ENCODE assay signal across 14 cellular contexts in genomic region chr17:57530026-57530425, GRCh38.
DNase-seq lines count a peak whose midpoint lies in the region; ATAC-seq and TF ChIP-seq lines count a peak whose summit lies in the region.
"Had no signal": no experiment of that assay in that cellular context is flagged by ENCODE, and none has a peak within 500 bp of the region (broad histone marks: within the 10 kb centered on the region; RNA-seq: fewer than 3 reads in every experiment).

No MANE protein-coding gene starts in this region.

- no peaks in the 10 kb centered on the region for H3K9me3 Mint-ChIP-seq in stimulated activated naive CD8-positive, alpha-beta T cell treated with anti-CD3 and anti-CD28 coated beads, Interleukin-15, amount 100 ng/mL, for 72 hours
- H3K9me3 Mint-ChIP-seq in type B pancreatic cell = no peaks in the 10 kb centered on the region
- H3K9me3 Mint-ChIP-seq in activated naive CD8-positive, alpha-beta T cell treated with anti-CD3 and anti-CD28 coated beads, Interleukin-2, amount 50 U/mL, for 24 hours = no peaks in the 10 kb centered on the region
- H3K9me3 Mint-ChIP-seq: activated B cell treated with CpG ODN at 0.5 μM for 24 hours had no signal

- H3K4me3 Mint-ChIP-seq in stimulated activated naive CD8-positive, alpha-beta T cell treated with anti-CD3 and anti-CD28 coated beads, Interleukin-15, amount 100 ng/mL, for 72 hours = no peak overlapping the region
- no peak overlapping the region for H3K4me3 Mint-ChIP-seq in T-helper 17 cell
- no peak overlapping the region for H3K4me3 Mint-ChIP-seq in type B pancreatic cell
- no peak overlapping the region for H3K4me3 Mint-ChIP-seq in activated naive CD8-positive, alpha-beta T cell treated with anti-CD3 and anti-CD28 coated beads, Interleukin-2, amount 50 U/mL, for 24 hours
- H3K4me3 Mint-ChIP-seq: activated B cell treated with CpG ODN at 0.5 μM for 24 hours had no signal

- H3K27me3 Mint-ChIP-seq in stimulated activated naive CD8-positive, alpha-beta T cell treated with anti-CD3 and anti-CD28 coated beads, Interleukin-15, amount 100 ng/mL, for 72 hours = no peaks in the 10 kb centered on the region
- H3K27me3 Mint-ChIP-seq in T-helper 17 cell (no peaks in the 10 kb centered on the region), type B pancreatic cell (no peaks in the 10 kb centered on the region)
- no peaks in the 10 kb centered on the region for H3K27me3 Mint-ChIP-seq in activated naive CD8-positive, alpha-beta T cell treated with anti-CD3 and anti-CD28 coated beads, Interleukin-2, amount 50 U/mL, for 24 hours
- H3K27me3 Mint-ChIP-seq: activated B cell treated with CpG ODN at 0.5 μM for 24 hours had no signal

- H3K27ac Mint-ChIP-seq in stimulated activated naive CD8-positive, alpha-beta T cell treated with anti-CD3 and anti-CD28 coated beads, Interleukin-15, amount 100 ng/mL, for 72 hours = peak overlapping the region; percentile 38 to 64
- peak overlapping the region; percentile 56 for H3K27ac Mint-ChIP-seq in T-helper 17 cell
- H3K27ac Mint-ChIP-seq in type B pancreatic cell = peak overlapping the region; percentile 66
- H3K27ac Mint-ChIP-seq in activated naive CD8-positive, alpha-beta T cell treated with anti-CD3 and anti-CD28 coated beads, Interleukin-2, amount 50 U/mL, for 24 hours = no peak overlapping the region
- H3K27ac Mint-ChIP-seq: activated B cell treated with CpG ODN at 0.5 μM for 24 hours had no signal

- H3K36me3 Mint-ChIP-seq in T-helper 17 cell (ENCODE audit: low read depth) (no peaks in the 10 kb centered on the region), type B pancreatic cell (peaks cover 16% of the 10 kb centered on the region)
- peaks cover 2% of the 10 kb centered on the region for H3K36me3 Mint-ChIP-seq in activated naive CD8-positive, alpha-beta T cell treated with anti-CD3 and anti-CD28 coated beads, Interleukin-2, amount 50 U/mL, for 24 hours (ENCODE audit: low read depth)

- no peak for TF ChIP-seq CTCF in type B pancreatic cell (conservative IDR thresholded peaks at IDR 0.05)

- H3K4me1 Mint-ChIP-seq in stimulated activated naive CD8-positive, alpha-beta T cell treated with anti-CD3 and anti-CD28 coated beads, Interleukin-15, amount 100 ng/mL, for 72 hours = peaks cover 53% of the 10 kb centered on the region
- H3K4me1 Mint-ChIP-seq in T-helper 17 cell = peaks cover 14% of the 10 kb centered on the region
- H3K4me1 Mint-ChIP-seq in type B pancreatic cell (ENCODE audit: unreplicated experiment) = peaks cover 51% of the 10 kb centered on the region
- H3K4me1 Mint-ChIP-seq in activated naive CD8-positive, alpha-beta T cell treated with anti-CD3 and anti-CD28 coated beads, Interleukin-2, amount 50 U/mL, for 24 hours = peaks cover 51% of the 10 kb centered on the region

- ATAC-seq in stimulated activated naive CD8-positive, alpha-beta T cell treated with anti-CD3 and anti-CD28 coated beads, Interleukin-15, amount 100 ng/mL, for 72 hours = no peak
- no peak for ATAC-seq in stimulated activated naive CD8-positive, alpha-beta T cell treated with anti-CD3 and anti-CD28 coated beads, Interleukin-15, Interleukin-2, amounts not matched to agents 100 U/mL and 50 U/mL, for 24 hours
- ATAC-seq in T-helper 17 cell = no peak
- no peak for ATAC-seq in activated naive CD8-positive, alpha-beta T cell treated with anti-CD3 and anti-CD28 coated beads, Interleukin-2, amount 50 U/mL, for 24 hours
- ATAC-seq: psoas muscle had no signal

- no peaks in the 10 kb centered on the region for H3K9me3 ChIP-seq in T-helper 17 cell (ENCODE audit: control insufficient read depth, low read length, poor library complexity, severe bottlenecking)
- H3K9me3 ChIP-seq: breast epithelium, psoas muscle, thoracic aorta had no signal

- DNase-seq in stimulated activated naive CD8-positive, alpha-beta T cell treated with anti-CD3 and anti-CD28 coated beads, Interleukin-15, amount 100 ng/mL, for 72 hours = no peak
- DNase-seq in stimulated activated naive CD8-positive, alpha-beta T cell treated with anti-CD3 and anti-CD28 coated beads, Interleukin-15, Interleukin-2, amounts not matched to agents 100 U/mL and 50 U/mL, for 24 hours = no peak
- DNase-seq in T-helper 17 cell (no peak), islet precursor cell (peak; percentile 77), type B pancreatic cell (ENCODE audit: extremely low spot score, unreplicated experiment) (no peak), activated T-cell treated with anti-CD3 and anti-CD28 coated beads for 4 hours (no peak), nucleus accumbens (lab: John Stamatoyannopoulos, UW) (no peak)
- DNase-seq in activated naive CD8-positive, alpha-beta T cell treated with anti-CD3 and anti-CD28 coated beads, Interleukin-2, amount 50 U/mL, for 24 hours = no peak
- DNase-seq: activated B cell treated with CpG ODN at 0.5 μM for 24 hours; activated naive CD4-positive, alpha-beta T cell; Calu3; psoas muscle had no signal
